Comparison of ENCODE assay signal across 1 cellular context in genomic region chr19:4580961-4581380, GRCh38.
TF ChIP-seq lines count a peak whose summit lies in the region.

No MANE protein-coding gene starts in this region.

TF ChIP-seq in IMR-90, 13 proteins besides CTCF, POLR2A, EP300 and RAD21 (continued from another document):
- no peak for TF ChIP-seq ELK1 (IDR thresholded peaks at IDR 0.05; ENCODE audit: borderline replicate concordance, low read depth, low read length)
